13 cellular contexts compared by ENCODE assay signal in genomic region chr15:80585544-80586018, GRCh38.
DNase-seq lines count a peak whose midpoint lies in the region; ATAC-seq and TF ChIP-seq lines count a peak whose summit lies in the region.
"Had no signal": no experiment of that assay in that cellular context is flagged by ENCODE, and none has a peak within 500 bp of the region (broad histone marks: within the 10 kb centered on the region; RNA-seq: fewer than 3 reads in every experiment).

No MANE protein-coding gene starts in this region.

- TF ChIP-seq CTCF in GM12864 (IDR thresholded peaks at IDR 0.05; ENCODE audit: low read depth, low read length, missing control alignments) (peak; percentile 37), PC-9 (conservative IDR thresholded peaks at IDR 0.05) (peak; percentile 57; the same call in 1 of the 2 replicates)

- no peaks in the 10 kb centered on the region for H3K36me3 ChIP-seq in PC-9 (ENCODE audit: low read depth)
- no peaks in the 10 kb centered on the region for H3K36me3 ChIP-seq in SJCRH30

- DNase-seq in NCI-H1105 (lab: John Stamatoyannopoulos, UW) (peak; percentile 1), NCI-H1105 treated with DMSO at 0.1 percent for 48 hours (lab: John Stamatoyannopoulos, UW) (no peak), GM12864 (ENCODE audit: low read depth) (no peak), PC-9 (peak; percentile 79 to 87), iPS-NIHi11 (ENCODE audit: low spot score) (peak; percentile 50), SJCRH30 (no peak), HPDE6-E6E7 (ENCODE audit: extremely low spot score) (no peak)
- DNase-seq: 8988T; activated CD4-positive, alpha-beta T cell treated with anti-CD3 and anti-CD28 coated beads for 4 hours; CD4-positive, CD25-positive, alpha-beta regulatory T cell; foreskin melanocyte; occipital lobe had no signal

- intact Hi-C loops in PC-9 (cut with micrococcal nuclease; ENCODE audit: unreplicated experiment), result loop anchor here (1.0 to 10.0 kb wide), 6 partner anchors 18 to 385 kb away; no protein-coding TSS in a partner anchor

- CTCF ChIA-PET in PC-9 (lab: Charles Lee), result interaction anchor here (0.6 to 1.1 kb wide), 3 partner anchors 18 to 302 kb away, joined by 3 to 16 read pairs (median 10); no protein-coding TSS in a partner anchor

- H3K27me3 ChIP-seq in PC-9 (ENCODE audit: insufficient read depth, low read depth) (no peaks in the 10 kb centered on the region), SJCRH30 (no peaks in the 10 kb centered on the region)

- no TSS peak for BruUV-seq in PC-9 (replicated peaks; lab: Mats Ljungman, UMichigan)

- no peaks in the 10 kb centered on the region for H3K9me3 ChIP-seq in PC-9 (ENCODE audit: insufficient read depth, low read depth)
- no peaks in the 10 kb centered on the region for H3K9me3 ChIP-seq in SJCRH30 (replicated peaks)

- H2AFZ ChIP-seq in PC-9, result no peak overlapping the region

- no peaks in the 10 kb centered on the region for H4K20me1 ChIP-seq in PC-9 (ENCODE audit: insufficient read depth)

- POLR2A ChIA-PET in PC-9 (lab: Charles Lee; ENCODE audit: unreplicated experiment), result no interaction called here

- H3K9me2 ChIP-seq in PC-9 (ENCODE audit: insufficient read depth), result no peaks in the 10 kb centered on the region

- peak overlapping the region; percentile 75 for H3K4me2 ChIP-seq in PC-9

- peaks cover 68% of the 10 kb centered on the region for H3F3A ChIP-seq in PC-9 (ENCODE audit: insufficient read depth, low read depth)

- H3K4me3 ChIP-seq in GM12864 (ENCODE audit: low read depth, low read length) (no peak overlapping the region), PC-9 (no peak overlapping the region), SJCRH30 (no peak overlapping the region)

- H3K79me2 ChIP-seq in PC-9 (ENCODE audit: low read depth), result no peaks in the 10 kb centered on the region

- H3K27ac ChIP-seq in PC-9, result peak overlapping the region; percentile 90
- no peak overlapping the region for H3K27ac ChIP-seq in SJCRH30

- no peak for ATAC-seq in GM18517 (IDR thresholded peaks at IDR 0.05; ENCODE audit: unreplicated experiment)

- H3K4me1 ChIP-seq in PC-9 (replicated peaks; ENCODE audit: insufficient read depth) (peaks cover 75% of the 10 kb centered on the region), SJCRH30 (no peaks in the 10 kb centered on the region)

Comparison
In these comparisons a context has a peak if more than half of its experiments do, and no peak if none do; other contexts are left out.
1. DNase-seq: peak in NCI-H1105 (single experiment), PC-9 (2 of 2) and iPS-NIHi11 (single experiment); none in NCI-H1105 treated with DMSO at 0.1 percent for 48 hours (single experiment), GM12864 (single experiment), SJCRH30 (0 of 2) and HPDE6-E6E7 (single experiment).